Comparison of ENCODE assay signal across 11 cellular contexts in the genomic region with DNA sequence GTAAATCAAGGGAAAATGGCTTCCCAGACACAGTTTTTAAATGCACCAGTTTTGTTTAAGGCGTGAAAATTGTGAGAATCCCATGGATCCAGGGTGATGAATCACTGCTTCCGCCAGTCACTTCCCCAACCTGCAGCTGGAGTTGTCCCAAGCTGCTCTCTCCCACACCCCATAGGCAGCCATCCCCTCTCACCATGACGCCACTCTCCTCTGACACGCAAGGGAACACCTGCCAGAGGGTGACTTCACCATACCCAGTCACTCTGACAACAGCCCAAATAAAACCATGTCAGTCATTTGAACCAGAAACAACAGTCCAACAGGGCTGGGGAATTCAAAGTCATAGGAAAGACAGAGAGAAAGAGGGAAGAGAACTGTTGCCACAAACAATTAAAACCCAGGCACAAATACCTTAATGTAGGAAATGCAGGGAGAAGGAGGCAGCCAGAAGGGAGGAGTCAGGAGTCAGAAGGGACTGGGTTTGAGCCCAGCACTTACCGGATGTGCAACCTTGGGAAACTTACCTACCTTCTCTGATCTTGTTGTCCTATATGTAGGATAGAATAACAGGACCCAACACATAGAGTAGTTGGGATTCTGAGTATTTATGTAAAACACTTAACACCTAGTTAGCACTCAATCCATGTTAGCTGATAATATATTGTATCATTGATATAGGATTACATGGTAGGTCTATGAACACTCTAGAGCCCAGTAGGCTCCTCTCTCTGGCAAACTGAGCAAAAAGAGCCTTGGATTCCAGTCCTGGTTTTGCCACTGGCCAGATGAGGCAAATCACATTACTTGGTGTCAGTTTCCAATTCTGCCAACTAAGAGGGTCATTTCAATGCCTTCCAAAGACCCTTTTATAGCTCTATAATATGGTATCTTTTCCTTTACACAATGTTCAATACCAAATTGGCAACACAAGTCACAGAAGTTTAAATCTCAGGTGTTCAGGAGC.
A peak's percentile ranks its signal among the peaks of the same experiment; 100 is the strongest.
DNase-seq lines count a peak whose midpoint lies in the region; ATAC-seq and TF ChIP-seq lines count a peak whose summit lies in the region.
"Had no signal": no experiment of that assay in that cellular context is flagged by ENCODE, and none has a peak within 500 bp of the region (broad histone marks: within the 10 kb centered on the region; RNA-seq: fewer than 3 reads in every experiment).

No MANE protein-coding gene starts in this region.

- peak; percentile 43 for DNase-seq in COR-L47 (lab: John Stamatoyannopoulos, UW)
- peak; percentile 5 for DNase-seq in NCI-H2029 treated with DMSO at 0.1 percent for 48 hours (lab: John Stamatoyannopoulos, UW)
- no peak for DNase-seq in chondrocyte (ENCODE audit: low spot score)
- no peak for DNase-seq in left lung
- no peak for DNase-seq in T1000 (lab: John Stamatoyannopoulos, UW)
- no peak for DNase-seq in NCI-H1694 treated with DMSO at 0.1 percent for 48 hours (lab: John Stamatoyannopoulos, UW)
- no peak for DNase-seq in DMS 273 (lab: John Stamatoyannopoulos, UW; ENCODE audit: unreplicated experiment)
- DNase-seq: Calu3 had no signal

- H3K9me3 Mint-ChIP-seq in chondrocyte (ENCODE audit: low read depth): no peaks in the 10 kb centered on the region
- H3K9me3 Mint-ChIP-seq: nephron had no signal

- H3K4me1 ChIP-seq in left lung: no peaks in the 10 kb centered on the region

- H3K4me1 Mint-ChIP-seq in chondrocyte (ENCODE audit: low read depth): peaks cover 28% of the 10 kb centered on the region

- H3K27ac Mint-ChIP-seq in chondrocyte (ENCODE audit: unreplicated experiment): peak overlapping the region; percentile 63
- H3K27ac Mint-ChIP-seq: nephron had no signal

- peaks cover 4% of the 10 kb centered on the region for H3K27me3 Mint-ChIP-seq in chondrocyte (ENCODE audit: low read depth)

- no peaks in the 10 kb centered on the region for H3K9me3 ChIP-seq in left lung

- no peaks in the 10 kb centered on the region for H3K36me3 ChIP-seq in left lung

- intact Hi-C loops in left lung (cut with DNase I): no loop called here

- TF ChIP-seq CTCF in chondrocyte (IDR thresholded peaks at IDR 0.05) (no peak), left lung (IDR thresholded peaks at IDR 0.05) (no peak)

- peaks cover 1% of the 10 kb centered on the region for H3K36me3 Mint-ChIP-seq in chondrocyte (ENCODE audit: low read depth)

- H3K27ac ChIP-seq in left lung: no peak overlapping the region

- H3K27me3 ChIP-seq in left lung: no peaks in the 10 kb centered on the region

- ATAC-seq in left lung: peak; percentile 25
- no peak for ATAC-seq in HG03354 (IDR thresholded peaks at IDR 0.05; ENCODE audit: poor library complexity, severe bottlenecking, unreplicated experiment)
- ATAC-seq: SK-N-SH treated with all-trans-retinoic acid at 6 μM for 48 hours had no signal

- H3K4me3 Mint-ChIP-seq in chondrocyte (ENCODE audit: unreplicated experiment): no peak overlapping the region
- H3K4me3 Mint-ChIP-seq: nephron had no signal

- no peak overlapping the region for H3K4me3 ChIP-seq in left lung

Comparison
In these comparisons a context has a peak if more than half of its experiments do, and no peak if none do; other contexts are left out.
1. DNase-seq: peak in COR-L47 (single experiment) and NCI-H2029 treated with DMSO at 0.1 percent for 48 hours (single experiment); none in chondrocyte (single experiment), left lung (0 of 2), T1000 (single experiment), NCI-H1694 treated with DMSO at 0.1 percent for 48 hours (single experiment) and DMS 273 (single experiment).